ENCODE assay signal across 8 cellular contexts in genomic region chr5:138611295-138612220, GRCh38. TPM values are rescaled to one million over a fixed set of nuclear protein-coding genes. Genes with fewer than 3 reads are reported as not detected.
DNase-seq lines count a peak whose midpoint lies in the region.
"Had no signal": no experiment of that assay in that cellular context is flagged by ENCODE, and none has a peak within 500 bp of the region (broad histone marks: within the 10 kb centered on the region; RNA-seq: fewer than 3 reads in every experiment).

No MANE protein-coding gene starts in this region.

- H3K9me3 ChIP-seq in HUES6 (ENCODE audit: control insufficient read depth, insufficient read depth, low read depth, low read length) (no peaks in the 10 kb centered on the region), skeletal muscle tissue (ENCODE audit: control insufficient read depth in 3 of 3, low read length in 3 of 3) (no peaks in the 10 kb centered on the region)
- H3K9me3 ChIP-seq: neutrophil had no signal

- H3K4me1 ChIP-seq in HUES6 (ENCODE audit: control insufficient read depth, insufficient read depth, low read length) (peaks cover 27% of the 10 kb centered on the region), skeletal muscle tissue (ENCODE audit: control insufficient read depth in 3 of 3, insufficient read depth in 3 of 3, low read length in 3 of 3) (peaks cover 4 to 10% (median 9%) of the 10 kb centered on the region in 3 donors)

- H3K27ac ChIP-seq in HUES6 (ENCODE audit: low read depth, low read length) (no peak overlapping the region), skeletal muscle tissue (ENCODE audit: low read depth, low read length) (no peak overlapping the region)
- H3K27ac ChIP-seq: neutrophil had no signal

- no peaks in the 10 kb centered on the region for H3K27me3 ChIP-seq in HUES6 (ENCODE audit: control insufficient read depth, insufficient read depth, low read length)
- peaks cover 0 to 4% (median 4%) of the 10 kb centered on the region in 3 donors for H3K27me3 ChIP-seq in skeletal muscle tissue (ENCODE audit: control insufficient read depth in 3 of 3, insufficient read depth in 3 of 3, low read length in 3 of 3)

- H3K9ac ChIP-seq in HUES6 (ENCODE audit: low read length) (peak overlapping the region; percentile 70), skeletal muscle tissue (ENCODE audit: low read depth in 1 of 3, low read length in 3 of 3) (peak overlapping the region in 2 of 3 donors; percentile 10 to 57)

- DNase-seq in anterior cingulate cortex (lab: John Stamatoyannopoulos, UW) = peak in 53 of 58 donors; percentile 29 to 90 (median 63)
- peak in 39 of 51 donors; percentile 28 to 90 (median 56) for DNase-seq in hypothalamus (lab: John Stamatoyannopoulos, UW)
- DNase-seq in NCI-H146 (lab: John Stamatoyannopoulos, UW) = no peak
- DNase-seq in NCI-H226 = no peak
- DNase-seq in dedifferentiated amniotic fluid mesenchymal stem cell (ENCODE audit: extremely low spot score) = no peak

- H3K36me3 ChIP-seq in HUES6 (ENCODE audit: control insufficient read depth, insufficient read depth, low read length) = no peaks in the 10 kb centered on the region
- no peaks in the 10 kb centered on the region for H3K36me3 ChIP-seq in skeletal muscle tissue (ENCODE audit: control insufficient read depth in 3 of 3, insufficient read depth in 3 of 3, low read length in 3 of 3)
- H3K36me3 ChIP-seq: neutrophil had no signal

- H3K4me3 ChIP-seq in HUES6 (ENCODE audit: low read depth, low read length) (peak overlapping the region; percentile 63), skeletal muscle tissue (ENCODE audit: low read length in 3 of 3) (peak overlapping the region; percentile 27 to 57 (median 52))

RNA-seq across cellular contexts. Expression of gene HSPA9, which starts 36.4 kb away (rescaled TPM):
- total RNA-seq in skeletal muscle tissue = 145 TPM

Comparison
In these comparisons a context has a peak if more than half of its experiments do, and no peak if none do; other contexts are left out.
1. DNase-seq: peak in anterior cingulate cortex (53 of 58) and hypothalamus (39 of 51); none in NCI-H146 (single experiment), NCI-H226 (single experiment) and dedifferentiated amniotic fluid mesenchymal stem cell (single experiment).